ENCODE assay signal across 11 cellular contexts in the genomic region with DNA sequence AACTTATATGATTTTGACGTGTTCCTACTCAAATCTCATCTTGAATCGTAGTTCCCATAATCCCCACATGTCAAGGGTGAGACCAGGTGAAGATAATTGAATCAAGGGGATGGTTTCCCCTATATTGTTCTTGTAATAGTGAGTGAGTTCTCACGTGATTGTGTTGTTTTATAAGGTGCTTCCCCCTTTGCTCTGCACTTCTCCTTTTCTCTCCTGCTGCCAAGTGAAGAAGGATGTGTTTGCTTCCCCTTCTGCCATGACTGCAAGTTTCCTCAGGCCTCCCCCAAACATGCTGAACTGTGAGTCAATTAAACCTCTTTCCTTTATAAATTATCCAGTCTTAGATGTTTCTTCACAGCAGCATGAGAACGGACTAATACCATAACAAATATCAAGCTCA.
"Had no signal": no experiment of that assay in that cellular context is flagged by ENCODE, and none has a peak within 500 bp of the region (broad histone marks: within the 10 kb centered on the region; RNA-seq: fewer than 3 reads in every experiment).

No MANE protein-coding gene starts in this region.

- H3K4me1 Mint-ChIP-seq: immature natural killer cell had no signal

- H3K27ac Mint-ChIP-seq: activated CD4-positive, alpha-beta memory T cell treated with anti-CD3 and anti-CD28 coated beads for 36 hours; activated naive CD8-positive, alpha-beta T cell; immature natural killer cell; neural progenitor cell; progenitor cell of endocrine pancreas had no signal

- H3K9me3 Mint-ChIP-seq: activated CD4-positive, alpha-beta memory T cell treated with anti-CD3 and anti-CD28 coated beads for 36 hours; neural progenitor cell had no signal

- DNase-seq: activated CD4-positive, alpha-beta memory T cell treated with anti-CD3 and anti-CD28 coated beads for 36 hours; cerebellar nuclear complex; effector memory CD4-positive, alpha-beta T cell; immature natural killer cell; kidney glomerular epithelial cell; left ventricle myocardium inferior; stimulated activated naive CD4-positive, alpha-beta T cell; upper lobe of right lung had no signal

- ATAC-seq: upper lobe of right lung had no signal

- H3K4me3 Mint-ChIP-seq: activated CD4-positive, alpha-beta memory T cell treated with anti-CD3 and anti-CD28 coated beads for 36 hours; activated naive CD8-positive, alpha-beta T cell; immature natural killer cell; neural progenitor cell had no signal

- H3K36me3 Mint-ChIP-seq: activated CD4-positive, alpha-beta memory T cell treated with anti-CD3 and anti-CD28 coated beads for 36 hours; activated naive CD8-positive, alpha-beta T cell; immature natural killer cell; neural progenitor cell had no signal

- H3K27me3 Mint-ChIP-seq: progenitor cell of endocrine pancreas had no signal
